Comparison of ENCODE assay signal across 14 cellular contexts in genomic region chr2:85269959-85270358, GRCh38. TPM values are rescaled to one million over a fixed set of nuclear protein-coding genes. Genes with fewer than 3 reads are reported as not detected.
A peak's percentile ranks its signal among the peaks of the same experiment; 100 is the strongest.
DNase-seq lines count a peak whose midpoint lies in the region; ATAC-seq and TF ChIP-seq lines count a peak whose summit lies in the region.
"Had no signal": no experiment of that assay in that cellular context is flagged by ENCODE, and none has a peak within 500 bp of the region (broad histone marks: within the 10 kb centered on the region; RNA-seq: fewer than 3 reads in every experiment).

No MANE protein-coding gene starts in this region.

- TF ChIP-seq POLR2A in Peyer's patch (IDR thresholded peaks at IDR 0.05), result no peak

- peak; percentile 68 for DNase-seq in NCI-H1092 (lab: John Stamatoyannopoulos, UW)
- DNase-seq in ascending aorta (ENCODE audit: low spot score in 2 of 2), result no peak
- peak; percentile 36 to 82 (median 71) for DNase-seq in right cardiac atrium
- no peak for DNase-seq in sciatic nerve (ENCODE audit: low spot score)
- DNase-seq in Peyer's patch, result no peak
- no peak for DNase-seq in effector CD8-positive, alpha-beta T cell (lab: John Stamatoyannopoulos, UW)
- DNase-seq: activated naive CD8-positive, alpha-beta T cell treated with anti-CD3 and anti-CD28 coated beads, Interleukin-2, amount 10 ng/mL, durations not matched to agents 7 days and 5 days; GM23248; MG63; posterior cingulate gyrus; stimulated activated CD4-positive, alpha-beta T cell treated with anti-CD3 and anti-CD28 coated beads, Interleukin-2, amount 100 ng/mL, for 48 hours; stimulated activated naive CD4-positive, alpha-beta T cell had no signal

- intact Hi-C loops in ascending aorta (cut with DNase I), result no loop called here
- intact Hi-C loops in right cardiac atrium (cut with DNase I), result no loop called here
- intact Hi-C loops in sciatic nerve (cut with DNase I), result no loop called here

- no peaks in the 10 kb centered on the region for H3K27me3 ChIP-seq in ascending aorta
- H3K27me3 ChIP-seq in right cardiac atrium (ENCODE audit: control insufficient read depth, insufficient read depth), result no peaks in the 10 kb centered on the region
- no peaks in the 10 kb centered on the region for H3K27me3 ChIP-seq in Peyer's patch
- H3K27me3 ChIP-seq: MG63 had no signal

- 30% methylated on average over 6 of the region's 6 CpGs for WGBS in right cardiac atrium

- H3K36me3 ChIP-seq in ascending aorta (no peaks in the 10 kb centered on the region), Peyer's patch (no peaks in the 10 kb centered on the region)
- H3K36me3 ChIP-seq: MG63 had no signal

- H3K4me1 ChIP-seq in ascending aorta (peaks cover 0 to 14% of the 10 kb centered on the region in 2 donors), right cardiac atrium (ENCODE audit: control insufficient read depth, insufficient read depth, low read length) (peaks cover 8% of the 10 kb centered on the region), Peyer's patch (peaks cover 0 to 7% (median 0%) of the 10 kb centered on the region in 4 donors)

- no peaks in the 10 kb centered on the region for H3K9me3 ChIP-seq in ascending aorta
- H3K9me3 ChIP-seq in right cardiac atrium (ENCODE audit: control insufficient read depth, low read length), result no peaks in the 10 kb centered on the region
- H3K9me3 ChIP-seq in Peyer's patch, result no peaks in the 10 kb centered on the region
- H3K9me3 ChIP-seq: MG63 had no signal

- ATAC-seq in right cardiac atrium (peak; percentile 77 to 90), sciatic nerve (peak; percentile 50), HG03039 (IDR thresholded peaks at IDR 0.05; ENCODE audit: unreplicated experiment) (no peak), HG03378 (IDR thresholded peaks at IDR 0.05; ENCODE audit: unreplicated experiment) (no peak)

- TF ChIP-seq CTCF in ascending aorta (IDR thresholded peaks at IDR 0.05) (no peak), Peyer's patch (IDR thresholded peaks at IDR 0.05) (no peak)

- H3K4me3 ChIP-seq in ascending aorta (no peak overlapping the region), right cardiac atrium (ENCODE audit: low read length) (no peak overlapping the region), Peyer's patch (no peak overlapping the region)
- H3K4me3 ChIP-seq: GM23248, MG63 had no signal

- H3K27ac ChIP-seq in ascending aorta, result peak overlapping the region; percentile 36 to 37
- H3K27ac ChIP-seq in right cardiac atrium (ENCODE audit: low read length), result peak overlapping the region; percentile 78
- peak overlapping the region in 2 of 4 donors; percentile 35 to 41 for H3K27ac ChIP-seq in Peyer's patch
- H3K27ac ChIP-seq: GM23248 had no signal

RNA-seq across cellular contexts. Expression of gene TGOLN2, which starts 57.8 kb away (rescaled TPM):
- total RNA-seq in ascending aorta, result 111 TPM
- 10 to 100 TPM; 75.4 to 82.6 (median 79.4) TPM for total RNA-seq in right cardiac atrium
- polyA plus RNA-seq in right cardiac atrium, result 29.9 TPM
- total RNA-seq in sciatic nerve, result 109 TPM
- total RNA-seq in Peyer's patch, result 100 to 1,000 TPM; 220 to 296 (median 250) TPM

Comparison
In these comparisons a context has a peak if more than half of its experiments do, and no peak if none do; other contexts are left out.
1. DNase-seq: peak in NCI-H1092 (single experiment) and right cardiac atrium (3 of 3); none in ascending aorta (0 of 2), sciatic nerve (single experiment), Peyer's patch (0 of 3) and effector CD8-positive, alpha-beta T cell (single experiment).
2. ATAC-seq: peak in right cardiac atrium (2 of 2) and sciatic nerve (single experiment); none in HG03039 (single experiment) and HG03378 (single experiment).